In genomic region chr6:123402052-123402451, GRCh38 we compare ENCODE assay signal across 12 cellular contexts.
DNase-seq lines count a peak whose midpoint lies in the region; ATAC-seq, FAIRE-seq and TF ChIP-seq lines count a peak whose summit lies in the region.
"Had no signal": no experiment of that assay in that cellular context is flagged by ENCODE, and none has a peak within 500 bp of the region (broad histone marks: within the 10 kb centered on the region; RNA-seq: fewer than 3 reads in every experiment).

No MANE protein-coding gene starts in this region.

- no peak for FAIRE-seq in pancreas (lab: Jason Lieb, UNC)
- FAIRE-seq: small intestine had no signal

- WGBS in pancreas, 2 donors = 43 to 45% methylated on average over 2 of the region's 2 CpGs

- ATAC-seq in GM19455 (IDR thresholded peaks at IDR 0.05; ENCODE audit: unreplicated experiment) = peak; percentile 96
- ATAC-seq in HG02973 (IDR thresholded peaks at IDR 0.05; ENCODE audit: unreplicated experiment) = peak; percentile 98
- ATAC-seq in HG02981 (IDR thresholded peaks at IDR 0.05; ENCODE audit: unreplicated experiment) = no peak
- no peak for ATAC-seq in pancreas
- ATAC-seq: activated CD8-positive, alpha-beta memory T cell treated with anti-CD3 and anti-CD28 coated beads, Interleukin-2, amount 10 ng/mL, durations not matched to agents 7 days and 5 days had no signal

- peaks cover 0 to 3% (median 0%) of the 10 kb centered on the region in 4 donors for H3K27me3 ChIP-seq in pancreas

- intact Hi-C loops in pancreas (cut with DNase I) = no loop called here

- H3K4me3 ChIP-seq in GM12864 (ENCODE audit: low read depth, low read length) = no peak overlapping the region
- H3K4me3 ChIP-seq in pancreas = no peak overlapping the region

- TF ChIP-seq CTCF in GM12864 (IDR thresholded peaks at IDR 0.05; ENCODE audit: low read depth, low read length, missing control alignments) (no peak), pancreas (IDR thresholded peaks at IDR 0.05) (no peak)

- no peaks in the 10 kb centered on the region for H3K4me1 ChIP-seq in pancreas

- DNase-seq in GM12864 (ENCODE audit: low read depth) (peak; percentile 15), NCI-H2029 (lab: John Stamatoyannopoulos, UW) (peak; percentile 55), NCI-H82 (lab: John Stamatoyannopoulos, UW) (no peak), pancreas (no peak), LoVo (ENCODE audit: low spot score) (no peak)
- DNase-seq: activated CD8-positive, alpha-beta memory T cell treated with anti-CD3 and anti-CD28 coated beads, Interleukin-2, amount 10 ng/mL, durations not matched to agents 7 days and 5 days; foreskin fibroblast; SHP77; small intestine had no signal

- no peaks in the 10 kb centered on the region for H3K36me3 ChIP-seq in pancreas

- H3K9me3 ChIP-seq in pancreas = no peaks in the 10 kb centered on the region

- H3K27ac ChIP-seq in pancreas = no peak overlapping the region

Comparison
In these comparisons a context has a peak if more than half of its experiments do, and no peak if none do; other contexts are left out.
1. DNase-seq: peak in GM12864 (single experiment) and NCI-H2029 (single experiment); none in NCI-H82 (single experiment), pancreas (0 of 6) and LoVo (single experiment).
2. ATAC-seq: peak in GM19455 (single experiment) and HG02973 (single experiment); none in HG02981 (single experiment) and pancreas (0 of 4).